ENCODE assay signal across 1 cellular context in genomic region chr16:71628810-71629209, GRCh38.
TF ChIP-seq lines count a peak whose summit lies in the region.

No MANE protein-coding gene starts in this region.

TF ChIP-seq in H1, 55 proteins besides CTCF, POLR2A, EP300 and RAD21 (continued from another document):
- no peak for TF ChIP-seq CTBP2 (IDR thresholded peaks at IDR 0.05; ENCODE audit: borderline replicate concordance, insufficient read depth, insufficient read length, low read length)
